In genomic region chr6:32995448-32995847, GRCh38 we compare ENCODE assay signal across 9 cellular contexts. TPM values are rescaled to one million over a fixed set of nuclear protein-coding genes. Genes with fewer than 3 reads are reported as not detected.
"Had no signal": no experiment of that assay in that cellular context is flagged by ENCODE, and none has a peak within 500 bp of the region (broad histone marks: within the 10 kb centered on the region; RNA-seq: fewer than 3 reads in every experiment).

No MANE protein-coding gene starts in this region.

- H3K4me1 ChIP-seq: HAP-1 had no signal

- H3K4me3 ChIP-seq: GM23248, GM23338, HAP-1 had no signal

- H3K27ac ChIP-seq: GM23248 had no signal

- H3K36me3 ChIP-seq: HAP-1 had no signal

- DNase-seq: GM23248, GOT3, H7, H9, HCEC 1CT, HFFc6 had no signal

- ATAC-seq: GM23338, HCT116 had no signal

RNA-seq across cellular contexts. Expression of gene HLA-DOA, which starts 13.9 kb away (rescaled TPM):
- total RNA-seq: GM23248, HFFc6 had no signal

RNA-seq across cellular contexts. Expression of gene HLA-DMB, which starts 54.6 kb away (rescaled TPM):
- total RNA-seq: GM23248, HFFc6 had no signal
- polyA plus RNA-seq: GM23248 had no signal
